ENCODE assay signal across 8 cellular contexts in the genomic region with DNA sequence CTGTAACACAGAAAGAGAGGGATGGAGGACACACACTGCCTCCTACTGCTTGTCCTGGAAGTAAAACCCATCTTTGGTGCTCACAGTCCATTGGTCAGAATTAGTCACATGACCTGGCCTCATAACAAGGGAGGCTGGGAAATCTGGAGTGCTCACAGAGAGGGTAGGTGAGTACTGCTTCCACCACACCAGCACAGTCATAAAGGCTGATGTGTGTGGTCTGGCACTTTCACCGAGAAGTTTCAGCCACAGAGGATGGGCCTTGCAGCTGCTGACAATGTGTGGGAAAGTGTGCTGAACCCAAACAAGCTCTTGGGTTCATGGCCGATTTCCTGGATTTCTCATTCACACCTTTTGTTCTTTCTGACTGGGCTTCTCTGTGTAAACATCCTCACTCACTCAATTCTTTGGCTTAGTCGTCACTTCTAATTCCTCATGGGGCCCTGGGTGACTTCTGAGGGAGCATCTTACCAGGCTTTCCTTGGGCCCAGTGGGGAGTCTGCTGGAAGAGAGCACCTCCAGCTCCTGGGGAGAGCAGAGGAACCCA.
DNase-seq lines count a peak whose midpoint lies in the region; ATAC-seq, FAIRE-seq and TF ChIP-seq lines count a peak whose summit lies in the region.

No MANE protein-coding gene starts in this region.

- H3K4me2 ChIP-seq in K562 (ENCODE audit: insufficient read depth, low read length): no peak overlapping the region

- CTCF ChIA-PET in K562 (lab: Yijun Ruan, JAX; ENCODE audit: low intra/inter-chr PET ratio): no interaction called here

- TF ChIP-seq EP300 in K562 (IDR thresholded peaks at IDR 0.05; ENCODE audit: low read length): no peak

- POLR2A ChIA-PET in K562 (lab: Yijun Ruan, JAX): no interaction called here

- 0% methylated on average over 3 of the region's 3 CpGs for WGBS in K562 (ENCODE audit: insufficient coverage, low coverage, missing lambda C conversion rate)

- no peaks in the 10 kb centered on the region for H3K4me1 ChIP-seq in K562 (replicated peaks in 1 of 2; ENCODE audit: control insufficient read depth in 2 of 2, insufficient read depth in 2 of 2, low read length in 2 of 2)

- in situ Hi-C loops in K562 (cut with MboI): no loop called here

- H3K4me3 ChIP-seq in K562: no peak overlapping the region

- H2AFZ ChIP-seq in K562 (ENCODE audit: low read depth, low read length): no peak overlapping the region

- H4K20me1 ChIP-seq in K562 (replicated peaks; ENCODE audit: control insufficient read depth, insufficient read depth, low read length): no peaks in the 10 kb centered on the region

- no peaks in the 10 kb centered on the region for H3K36me3 ChIP-seq in K562 (ENCODE audit: control insufficient read depth, insufficient read depth, low read length)

- DNase-seq in AG20443 (ENCODE audit: low spot score): peak; percentile 44
- DNase-seq in K562 (ENCODE audit: extremely low read depth in 1 of 4, low spot score in 3 of 4): peak; percentile 24 to 73 (median 56)
- no peak for DNase-seq in left colon
- DNase-seq in NCI-H748 treated with DMSO at 0.1 percent for 48 hours (lab: John Stamatoyannopoulos, UW): no peak
- no peak for DNase-seq in NCI-H146 treated with DMSO at 0.1 percent for 48 hours (lab: John Stamatoyannopoulos, UW; ENCODE audit: unreplicated experiment)
- no peak for DNase-seq in T-helper 9 cell

- intact Hi-C loops in K562 (cut with micrococcal nuclease): no loop called here
- intact Hi-C loops in left colon (cut with DNase I, micrococcal nuclease): no loop called here

- no peak overlapping the region for H3K9ac ChIP-seq in K562 (ENCODE audit: insufficient read depth in 1 of 2, low read depth in 2 of 2, low read length in 2 of 2)

- peak; percentile 98 for ATAC-seq in GM19328 (IDR thresholded peaks at IDR 0.05; ENCODE audit: unreplicated experiment)
- peak; percentile 99 for ATAC-seq in HG03159 (IDR thresholded peaks at IDR 0.05; ENCODE audit: unreplicated experiment)
- peak; percentile 73 for ATAC-seq in K562
- ATAC-seq in left colon: no peak

- TF ChIP-seq CTCF in K562 (IDR thresholded peaks at IDR 0.05 in 2 of 3, conservative IDR thresholded peaks at IDR 0.05 in 1 of 3; ENCODE audit: insufficient read depth in 2 of 3, low read depth in 1 of 3, low read length in 3 of 3): no peak

- H3K79me2 ChIP-seq in K562 (ENCODE audit: control insufficient read depth, insufficient read depth, low read length): no peaks in the 10 kb centered on the region

- no peak for TF ChIP-seq POLR2A in K562 (conservative IDR thresholded peaks at IDR 0.05)

- TF ChIP-seq RAD21 in K562 (CRISPR knock-in tag; conservative IDR thresholded peaks at IDR 0.05 in 1 of 2, IDR thresholded peaks at IDR 0.05 in 1 of 2): no peak

- BruUV-seq in K562 (replicated peaks; lab: Mats Ljungman, UMichigan): no TSS peak

- H3K27ac ChIP-seq in K562 (ENCODE audit: extremely low read depth, low read depth, low read length): no peak overlapping the region

- peaks cover 0 to 14% of the 10 kb centered on the region in 2 experiments; a peak in 2 of 5 replicates for H3K27me3 ChIP-seq in K562 (ENCODE audit: control insufficient read depth in 2 of 2, insufficient read depth in 2 of 2, low read length in 2 of 2)

- peak; percentile 37 for FAIRE-seq in K562 (lab: Jason Lieb, UNC)

- no peaks in the 10 kb centered on the region for H3K9me3 ChIP-seq in K562 (replicated peaks; ENCODE audit: control insufficient read depth, insufficient read depth, low read depth, low read length)

- no peaks in the 10 kb centered on the region for H3K9me1 ChIP-seq in K562 (ENCODE audit: control insufficient read depth, insufficient read depth, low read length)

TF ChIP-seq in K562, 482 proteins besides CTCF, POLR2A, EP300 and RAD21:
- TF ChIP-seq TOE1 (IDR thresholded peaks at IDR 0.05; ENCODE audit: borderline replicate concordance) (peak; percentile 83; the same call in 1 of the 2 replicates), TOE1 (CRISPR knock-in tag; IDR thresholded peaks at IDR 0.05; ENCODE audit: borderline replicate concordance, low read depth) (no peak), TFE3 (CRISPR knock-in tag; IDR thresholded peaks at IDR 0.05) (peak; percentile 78), ETV6 (IDR thresholded peaks at IDR 0.05; ENCODE audit: borderline replicate concordance in 1 of 2, low read depth in 2 of 2, low read length in 1 of 2) (no peak), ETV6 (CRISPR knock-in tag; IDR thresholded peaks at IDR 0.05; ENCODE audit: borderline replicate concordance) (no peak), RAD51 (IDR thresholded peaks at IDR 0.05; ENCODE audit: borderline replicate concordance, low read depth) (peak; percentile 74)
- TF ChIP-seq, protein P1, sequence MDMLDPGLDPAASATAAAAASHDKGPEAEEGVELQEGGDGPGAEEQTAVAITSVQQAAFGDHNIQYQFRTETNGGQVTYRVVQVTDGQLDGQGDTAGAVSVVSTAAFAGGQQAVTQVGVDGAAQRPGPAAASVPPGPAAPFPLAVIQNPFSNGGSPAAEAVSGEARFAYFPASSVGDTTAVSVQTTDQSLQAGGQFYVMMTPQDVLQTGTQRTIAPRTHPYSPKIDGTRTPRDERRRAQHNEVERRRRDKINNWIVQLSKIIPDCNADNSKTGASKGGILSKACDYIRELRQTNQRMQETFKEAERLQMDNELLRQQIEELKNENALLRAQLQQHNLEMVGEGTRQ (CRISPR knock-in tag; IDR thresholded peaks at IDR 0.05): peak; percentile 48

Comparison
In these comparisons a context has a peak if more than half of its experiments do, and no peak if none do; other contexts are left out.
1. DNase-seq: peak in AG20443 (single experiment) and K562 (4 of 4); none in left colon (0 of 2), NCI-H748 treated with DMSO at 0.1 percent for 48 hours (single experiment), NCI-H146 treated with DMSO at 0.1 percent for 48 hours (single experiment) and T-helper 9 cell (single experiment).